ENCODE assay signal across 1 cellular context in genomic region chr6:111086685-111087084, GRCh38.
TF ChIP-seq lines count a peak whose summit lies in the region.

No MANE protein-coding gene starts in this region.

TF ChIP-seq in SK-N-SH, 30 proteins besides CTCF, POLR2A, EP300 and RAD21 (continued from another document):
- TF ChIP-seq REST (IDR thresholded peaks at IDR 0.05; ENCODE audit: low read depth, low read length) (no peak), POLR2AphosphoS5 (IDR thresholded peaks at IDR 0.05; ENCODE audit: low read depth, low read length) (no peak), TCF12 (IDR thresholded peaks at IDR 0.05) (no peak), ELF1 (IDR thresholded peaks at IDR 0.05) (no peak), CHD2 (IDR thresholded peaks at IDR 0.05; ENCODE audit: low read length, partially characterized antibody) (no peak), USF1 (IDR thresholded peaks at IDR 0.05; ENCODE audit: borderline replicate concordance, low read depth) (no peak), NRF1 (IDR thresholded peaks at IDR 0.05; ENCODE audit: low read depth, low read length) (no peak), JUND (IDR thresholded peaks at IDR 0.05) (no peak), RXRA (IDR thresholded peaks at IDR 0.05; ENCODE audit: borderline replicate concordance, low read depth) (no peak), MAX (IDR thresholded peaks at IDR 0.05; ENCODE audit: low read depth) (no peak), SMC3 (IDR thresholded peaks at IDR 0.05; ENCODE audit: low read depth, low read length) (no peak), GATA2 (CRISPR knock-in tag; IDR thresholded peaks at IDR 0.05) (no peak)
- TF ChIP-seq, protein P1, sequence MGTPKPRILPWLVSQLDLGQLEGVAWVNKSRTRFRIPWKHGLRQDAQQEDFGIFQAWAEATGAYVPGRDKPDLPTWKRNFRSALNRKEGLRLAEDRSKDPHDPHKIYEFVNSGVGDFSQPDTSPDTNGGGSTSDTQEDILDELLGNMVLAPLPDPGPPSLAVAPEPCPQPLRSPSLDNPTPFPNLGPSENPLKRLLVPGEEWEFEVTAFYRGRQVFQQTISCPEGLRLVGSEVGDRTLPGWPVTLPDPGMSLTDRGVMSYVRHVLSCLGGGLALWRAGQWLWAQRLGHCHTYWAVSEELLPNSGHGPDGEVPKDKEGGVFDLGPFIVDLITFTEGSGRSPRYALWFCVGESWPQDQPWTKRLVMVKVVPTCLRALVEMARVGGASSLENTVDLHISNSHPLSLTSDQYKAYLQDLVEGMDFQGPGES (IDR thresholded peaks at IDR 0.05; ENCODE audit: low read depth, low read length) = no peak
